Comparison of ENCODE assay signal across 12 cellular contexts in genomic region chr12:10497602-10498001, GRCh38. TPM values are rescaled to one million over a fixed set of nuclear protein-coding genes. Genes with fewer than 3 reads are reported as not detected.
A peak's percentile ranks its signal among the peaks of the same experiment; 100 is the strongest.
DNase-seq lines count a peak whose midpoint lies in the region; ATAC-seq lines count a peak whose summit lies in the region.
"Had no signal": no experiment of that assay in that cellular context is flagged by ENCODE, and none has a peak within 500 bp of the region (broad histone marks: within the 10 kb centered on the region; RNA-seq: fewer than 3 reads in every experiment).

No MANE protein-coding gene starts in this region.

- DNase-seq in stimulated activated CD4-positive, alpha-beta T cell treated with anti-CD3 and anti-CD28 coated beads, Interleukin-15, amount 100 ng/mL, for 24 hours: peak; percentile 47
- DNase-seq in stimulated activated CD4-positive, alpha-beta T cell treated with anti-CD3 and anti-CD28 coated beads, Interleukin-4, amount 100 ng/mL, for 4 hours: no peak
- DNase-seq in activated naive CD4-positive, alpha-beta T cell treated with anti-CD3 and anti-CD28 coated beads, Interleukin-2, amount 50 U/mL, for 16 hours: peak; percentile 12
- DNase-seq in renal cortical epithelial cell (ENCODE audit: low read depth): peak; percentile 13
- DNase-seq in NCI-H446 (lab: John Stamatoyannopoulos, UW): no peak
- DNase-seq: NCI-H1417 treated with DMSO at 0.1 percent for 48 hours; NCI-H82; stimulated activated naive CD4-positive, alpha-beta T cell treated with Interleukin-2 at 50 U/mL for 16 hours had no signal

- ATAC-seq in HG02885 (IDR thresholded peaks at IDR 0.05; ENCODE audit: poor library complexity, unreplicated experiment) (no peak), GM21526 (IDR thresholded peaks at IDR 0.05; ENCODE audit: low FRiP score, unreplicated experiment) (no peak), HG03025 (IDR thresholded peaks at IDR 0.05; ENCODE audit: low FRiP score, unreplicated experiment) (no peak)

RNA-seq across cellular contexts. Expression of gene EIF2S3B, which starts 8.1 kb away (rescaled TPM):
- 1.2 and 2.6 TPM in 2 replicates for total RNA-seq in renal cortical epithelial cell

RNA-seq across cellular contexts. Expression of gene KLRC1, which starts 44.4 kb away (rescaled TPM):
- total RNA-seq in renal cortical epithelial cell: 0.05 and 0.35 TPM in 2 replicates
- total RNA-seq: hepatocyte had no signal

Comparison
In these comparisons a context has a peak if more than half of its experiments do, and no peak if none do; other contexts are left out.
1. DNase-seq: peak in stimulated activated CD4-positive, alpha-beta T cell treated with anti-CD3 and anti-CD28 coated beads, Interleukin-15, amount 100 ng/mL, for 24 hours (single experiment), activated naive CD4-positive, alpha-beta T cell treated with anti-CD3 and anti-CD28 coated beads, Interleukin-2, amount 50 U/mL, for 16 hours (single experiment) and renal cortical epithelial cell (single experiment); none in stimulated activated CD4-positive, alpha-beta T cell treated with anti-CD3 and anti-CD28 coated beads, Interleukin-4, amount 100 ng/mL, for 4 hours (0 of 2) and NCI-H446 (0 of 2).